In the genomic region with DNA sequence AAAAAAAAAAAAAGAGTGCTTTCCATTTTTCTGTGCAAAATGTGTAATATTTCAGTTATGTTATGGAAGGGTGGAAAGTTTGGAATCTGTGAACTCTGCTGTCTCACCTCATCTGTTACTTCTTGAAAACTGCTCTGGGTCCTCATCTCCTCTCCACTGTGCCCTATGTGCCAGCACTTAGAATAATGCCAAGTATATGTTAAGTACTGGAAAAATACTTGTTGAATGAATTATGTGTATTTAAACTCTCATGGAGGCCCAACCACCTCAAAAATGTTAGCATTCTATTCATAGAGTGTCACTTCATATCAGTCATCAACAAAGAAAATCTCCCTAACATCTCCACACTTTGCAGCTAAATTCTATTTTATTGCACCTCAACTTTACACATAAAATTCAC, we compare ENCODE assay signal across 13 cellular contexts. TPM values are rescaled to one million over a fixed set of nuclear protein-coding genes. Genes with fewer than 3 reads are reported as not detected.
A peak's percentile ranks its signal among the peaks of the same experiment; 100 is the strongest.
DNase-seq lines count a peak whose midpoint lies in the region; ATAC-seq, FAIRE-seq and TF ChIP-seq lines count a peak whose summit lies in the region.
"Had no signal": no experiment of that assay in that cellular context is flagged by ENCODE, and none has a peak within 500 bp of the region (broad histone marks: within the 10 kb centered on the region; RNA-seq: fewer than 3 reads in every experiment).

No MANE protein-coding gene starts in this region.

- peak; percentile 8 for ATAC-seq in GM19452 (IDR thresholded peaks at IDR 0.05; ENCODE audit: unreplicated experiment)
- peak; percentile 5 for ATAC-seq in HG03095 (IDR thresholded peaks at IDR 0.05; ENCODE audit: unreplicated experiment)
- no peak for ATAC-seq in HepG2

- no peaks in the 10 kb centered on the region for H3K79me2 ChIP-seq in HepG2 (ENCODE audit: insufficient read depth, low read length)

- TF ChIP-seq CTCF in HepG2 (CRISPR knock-in tag; IDR thresholded peaks at IDR 0.05): no peak

- H2AFZ ChIP-seq in HepG2 (ENCODE audit: low read length): no peak overlapping the region

- no peak for TF ChIP-seq POLR2A in HepG2 (IDR thresholded peaks at IDR 0.05; ENCODE audit: insufficient read depth in 1 of 2, low read depth in 2 of 2, low read length in 2 of 2)

- H4K20me1 ChIP-seq in BLaER1 treated with 17β-estradiol and CSF1 and Interleukin-3, amounts not matched to agents 10 nM and 100 nM: no peaks in the 10 kb centered on the region
- no peaks in the 10 kb centered on the region for H4K20me1 ChIP-seq in HepG2 (ENCODE audit: insufficient read depth, low read length)

- POLR2A ChIA-PET in HepG2 (lab: Yijun Ruan, JAX): no interaction called here

- BruUV-seq in HepG2 (replicated peaks; lab: Mats Ljungman, UMichigan): no TSS peak

- peaks cover 14 to 60% (median 36%) of the 10 kb centered on the region in 11 experiments; a peak in 21 of 22 replicates for H3K36me3 ChIP-seq in BLaER1 treated with 17β-estradiol and CSF1 and Interleukin-3, amounts not matched to agents 10 nM and 100 nM
- H3K36me3 ChIP-seq in adipocyte (ENCODE audit: control insufficient read depth, insufficient read depth, low read length, severe bottlenecking) (peaks cover 3% of the 10 kb centered on the region), HepG2 (replicated peaks in 1 of 2; ENCODE audit: control insufficient read depth in 1 of 2, insufficient read depth in 2 of 2, low read length in 2 of 2) (no peaks in the 10 kb centered on the region)
- H3K36me3 ChIP-seq: ascending aorta, SJCRH30 had no signal

- no peak overlapping the region for H3K4me3 ChIP-seq in BLaER1 treated with 17β-estradiol and CSF1 and Interleukin-3, amounts not matched to agents 10 nM and 100 nM
- H3K4me3 ChIP-seq in adipocyte (ENCODE audit: low read length) (no peak overlapping the region), HepG2 (replicated peaks in 1 of 3; ENCODE audit: insufficient read depth in 1 of 3, low read depth in 2 of 3, low read length in 3 of 3) (no peak overlapping the region)
- H3K4me3 ChIP-seq: ascending aorta, SJCRH30 had no signal

- no peaks in the 10 kb centered on the region for H3K27me3 ChIP-seq in BLaER1 treated with 17β-estradiol and CSF1 and Interleukin-3, amounts not matched to agents 10 nM and 100 nM
- H3K27me3 ChIP-seq in adipocyte (replicated peaks; ENCODE audit: control insufficient read depth, insufficient read depth, low read length) (no peaks in the 10 kb centered on the region), HepG2 (ENCODE audit: control insufficient read depth in 1 of 2, insufficient read depth in 2 of 2, low read length in 2 of 2) (no peaks in the 10 kb centered on the region)
- H3K27me3 ChIP-seq: ascending aorta, SJCRH30 had no signal

- in situ Hi-C loops in HepG2 (cut with HindIII; ENCODE audit: extremely low pct_ligation_motif_present, low pct_unique_long_range_greater_than_20kb): no loop called here

- peak; percentile 27 for DNase-seq in adipocyte (ENCODE audit: low read depth)
- no peak for DNase-seq in NCI-H1436 treated with DMSO at 0.1 percent for 48 hours (lab: John Stamatoyannopoulos, UW)
- no peak for DNase-seq in activated CD4-positive, alpha-beta T cell treated with anti-CD3 and anti-CD28 coated beads for 4 hours
- DNase-seq in posterior vena cava (ENCODE audit: low spot score): no peak
- DNase-seq in HepG2 (ENCODE audit: low spot score): no peak
- DNase-seq: activated CD8-positive, alpha-beta memory T cell treated with anti-CD3 and anti-CD28 coated beads, Interleukin-2, amount 50 U/mL, for 48 hours; NCI-H1105 treated with DMSO at 0.1 percent for 48 hours had no signal

- H3K9ac ChIP-seq in BLaER1 treated with 17β-estradiol and CSF1 and Interleukin-3, amounts not matched to agents 10 nM and 100 nM: no peak overlapping the region
- H3K9ac ChIP-seq in adipocyte (ENCODE audit: low read length) (no peak overlapping the region), HepG2 (ENCODE audit: insufficient read depth, low read depth, low read length) (no peak overlapping the region)

- TF ChIP-seq EP300 in HepG2 (IDR thresholded peaks at IDR 0.05; ENCODE audit: low read depth in 2 of 2, low read length in 2 of 2) (no peak), HepG2 (CRISPR knock-in tag; IDR thresholded peaks at IDR 0.05; ENCODE audit: borderline replicate concordance) (no peak)

- TF ChIP-seq RAD21 in HepG2 (CRISPR knock-in tag; IDR thresholded peaks at IDR 0.05): no peak

- H3K27ac ChIP-seq in BLaER1 treated with 17β-estradiol and CSF1 and Interleukin-3, amounts not matched to agents 10 nM and 100 nM: peak overlapping the region in 2 of 11 experiments; percentile 7 to 29; a peak in 1 of 22 replicates
- no peak overlapping the region for H3K27ac ChIP-seq in HepG2 (ENCODE audit: extremely low read length, insufficient read depth, low read length)
- H3K27ac ChIP-seq: ascending aorta, SJCRH30 had no signal

- intact Hi-C loops in posterior vena cava (cut with DNase I): no loop called here
- intact Hi-C loops in HepG2 (cut with micrococcal nuclease; ENCODE audit: unreplicated experiment): no loop called here

- H3K9me3 ChIP-seq in BLaER1 treated with 17β-estradiol and CSF1 and Interleukin-3, amounts not matched to agents 10 nM and 100 nM (replicated peaks in 1 of 11): peaks cover 0 to 14% (median 0%) of the 10 kb centered on the region in 11 experiments; a peak in 6 of 22 replicates
- H3K9me3 ChIP-seq in adipocyte (ENCODE audit: control insufficient read depth, low read length) (no peaks in the 10 kb centered on the region), HepG2 (ENCODE audit: low read length) (no peaks in the 10 kb centered on the region)
- H3K9me3 ChIP-seq: ascending aorta, SJCRH30 had no signal

- CTCF ChIA-PET in HepG2 (lab: Yijun Ruan, JAX; ENCODE audit: low intra/inter-chr PET ratio, low total read pairs): no interaction called here

- peaks cover 10 to 17% (median 12%) of the 10 kb centered on the region in 10 experiments for H3K4me1 ChIP-seq in BLaER1 treated with 17β-estradiol and CSF1 and Interleukin-3, amounts not matched to agents 10 nM and 100 nM
- peaks cover 5% of the 10 kb centered on the region for H3K4me1 ChIP-seq in adipocyte (ENCODE audit: control insufficient read depth, insufficient read depth, low read length)
- no peaks in the 10 kb centered on the region for H3K4me1 ChIP-seq in HepG2 (ENCODE audit: insufficient read depth, low read length)
- H3K4me1 ChIP-seq: SJCRH30 had no signal

- no peak for FAIRE-seq in HepG2 (lab: Jason Lieb, UNC)
- FAIRE-seq: urothelium cell line had no signal

- H3K4me2 ChIP-seq in BLaER1 treated with 17β-estradiol and CSF1 and Interleukin-3, amounts not matched to agents 10 nM and 100 nM: peak overlapping the region; percentile 46 to 76 (median 63); a peak in 20 of 22 replicates
- H3K4me2 ChIP-seq in HepG2 (ENCODE audit: low read depth, low read length): no peak overlapping the region

TF ChIP-seq in HepG2, 621 proteins besides CTCF, POLR2A, EP300 and RAD21:
- no peak for TF ChIP-seq ZNF30 (CRISPR knock-in tag; IDR thresholded peaks at IDR 0.05)
- TF ChIP-seq ZBTB2 (CRISPR knock-in tag; IDR thresholded peaks at IDR 0.05; ENCODE audit: low read depth): no peak
- TF ChIP-seq ZFP41 (CRISPR knock-in tag; IDR thresholded peaks at IDR 0.05; ENCODE audit: borderline replicate concordance): no peak

RNA-seq across cellular contexts. Expression of gene SLC39A8, which starts 46.0 kb away (rescaled TPM):
- total RNA-seq in posterior vena cava (10 to 100 TPM; 13.4 to 24.8 TPM), HepG2 (2016; rRNA removed; fragmentation: Illumina TruSeq; extraction: Trizol) (0.38 and 0.41 TPM in 2 replicates)
- 0.18 and 0.81 TPM in 2 replicates for total RNA-seq in HepG2 (2016; cell fraction: cytosol; rRNA removed; fragmentation: Illumina TruSeq; extraction: Trizol; ENCODE audit: low read depth)
- 0.48 and 1.2 TPM in 2 replicates for total RNA-seq in HepG2 (2016; cell fraction: insoluble cytoplasmic fraction; rRNA removed; fragmentation: Illumina TruSeq; extraction: Trizol)
- 0.31 and 0.40 TPM in 2 replicates for total RNA-seq in HepG2 (2016; cell fraction: membrane; rRNA removed; fragmentation: Illumina TruSeq; extraction: Trizol)
- 0.44 and 0.50 TPM in 2 replicates for total RNA-seq in HepG2 (2016; cell fraction: nucleus; rRNA removed; fragmentation: Illumina TruSeq; extraction: Trizol)
- 0.13 and 0.22 TPM in 2 replicates for polyA plus RNA-seq in HepG2 (2011; rRNA removed)
- 0.13 and 0.22 TPM in 2 replicates for polyA plus RNA-seq in HepG2 (2011; cell fraction: cytosol; rRNA removed)
- 0.03 and 0.05 TPM in 2 replicates for polyA plus RNA-seq in HepG2 (2011; cell fraction: nucleus; rRNA removed)
- polyA plus RNA-seq in HepG2 (2012): 0.19 and 0.30 TPM in 2 replicates
- 0.03 and 0.06 TPM in 2 replicates for polyA plus RNA-seq in HepG2 (2016; cell fraction: cytosol; fragmentation: Illumina TruSeq; extraction: Trizol; ENCODE audit: low read depth)
- polyA plus RNA-seq in HepG2 (2016; cell fraction: insoluble cytoplasmic fraction; fragmentation: Illumina TruSeq; extraction: Trizol; ENCODE audit: low read depth): 0.26 and 0.64 TPM in 2 replicates
- 0.09 TPM in 2 replicates for polyA plus RNA-seq in HepG2 (2016; cell fraction: membrane; fragmentation: Illumina TruSeq; extraction: Trizol; ENCODE audit: low read depth)
- polyA plus RNA-seq in HepG2 (2016; cell fraction: nucleus; fragmentation: Illumina TruSeq; extraction: Trizol; ENCODE audit: insufficient read depth, low read depth): 0.37 and 0.75 TPM in 2 replicates
- 0.40 and 220 TPM in 2 replicates for polyA minus RNA-seq in HepG2 (2011; rRNA and poly(A)+ RNA removed; ENCODE audit: low replicate concordance)
- polyA minus RNA-seq in HepG2 (2011; cell fraction: cytosol; rRNA and poly(A)+ RNA removed): 0.35 and 1.1 TPM in 2 replicates
- polyA minus RNA-seq in HepG2 (2011; cell fraction: nucleus; rRNA and poly(A)+ RNA removed): 0.25 and 0.39 TPM in 2 replicates
- total RNA-seq: SJCRH30 had no signal

Comparison
In these comparisons a context has a peak if more than half of its experiments do, and no peak if none do; other contexts are left out.
1. RNA of gene SLC39A8, which starts 46.0 kb away (total RNA-seq): 13.4 to 24.8 TPM in posterior vena cava; 0.18 to 1.2 TPM in HepG2; every median in the first group is over 4 times any median in the second.